In the genomic region with DNA sequence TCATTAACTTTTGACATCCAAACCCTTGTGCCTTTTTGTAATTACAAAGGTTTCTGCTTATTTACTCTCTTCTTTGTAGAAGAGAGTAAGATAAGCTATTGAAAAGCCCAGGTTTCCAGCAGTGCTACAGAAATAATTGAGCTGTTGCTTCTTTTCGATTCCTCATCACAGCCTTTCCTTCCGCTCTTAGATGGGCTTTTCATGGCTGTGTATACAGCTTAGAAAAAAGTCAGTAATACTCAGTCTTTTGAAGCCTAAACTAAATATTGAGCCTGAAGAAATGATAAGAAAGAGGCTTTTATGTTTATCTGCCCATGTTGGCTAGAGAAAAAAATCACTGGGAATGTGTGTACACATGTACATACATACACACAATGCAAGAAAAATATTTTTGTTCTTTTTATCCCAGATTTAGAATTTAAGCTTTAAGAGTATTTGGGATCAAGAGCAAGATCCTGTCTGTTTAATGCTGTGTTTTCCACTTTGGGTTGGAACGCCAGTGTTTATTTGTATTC, we compare ENCODE assay signal across 1 cellular context.
TF ChIP-seq lines count a peak whose summit lies in the region.

No MANE protein-coding gene starts in this region.

TF ChIP-seq in HepG2, 621 proteins besides CTCF, POLR2A, EP300 and RAD21 (continued from another document and continues in another):
- TF ChIP-seq, protein P1, sequence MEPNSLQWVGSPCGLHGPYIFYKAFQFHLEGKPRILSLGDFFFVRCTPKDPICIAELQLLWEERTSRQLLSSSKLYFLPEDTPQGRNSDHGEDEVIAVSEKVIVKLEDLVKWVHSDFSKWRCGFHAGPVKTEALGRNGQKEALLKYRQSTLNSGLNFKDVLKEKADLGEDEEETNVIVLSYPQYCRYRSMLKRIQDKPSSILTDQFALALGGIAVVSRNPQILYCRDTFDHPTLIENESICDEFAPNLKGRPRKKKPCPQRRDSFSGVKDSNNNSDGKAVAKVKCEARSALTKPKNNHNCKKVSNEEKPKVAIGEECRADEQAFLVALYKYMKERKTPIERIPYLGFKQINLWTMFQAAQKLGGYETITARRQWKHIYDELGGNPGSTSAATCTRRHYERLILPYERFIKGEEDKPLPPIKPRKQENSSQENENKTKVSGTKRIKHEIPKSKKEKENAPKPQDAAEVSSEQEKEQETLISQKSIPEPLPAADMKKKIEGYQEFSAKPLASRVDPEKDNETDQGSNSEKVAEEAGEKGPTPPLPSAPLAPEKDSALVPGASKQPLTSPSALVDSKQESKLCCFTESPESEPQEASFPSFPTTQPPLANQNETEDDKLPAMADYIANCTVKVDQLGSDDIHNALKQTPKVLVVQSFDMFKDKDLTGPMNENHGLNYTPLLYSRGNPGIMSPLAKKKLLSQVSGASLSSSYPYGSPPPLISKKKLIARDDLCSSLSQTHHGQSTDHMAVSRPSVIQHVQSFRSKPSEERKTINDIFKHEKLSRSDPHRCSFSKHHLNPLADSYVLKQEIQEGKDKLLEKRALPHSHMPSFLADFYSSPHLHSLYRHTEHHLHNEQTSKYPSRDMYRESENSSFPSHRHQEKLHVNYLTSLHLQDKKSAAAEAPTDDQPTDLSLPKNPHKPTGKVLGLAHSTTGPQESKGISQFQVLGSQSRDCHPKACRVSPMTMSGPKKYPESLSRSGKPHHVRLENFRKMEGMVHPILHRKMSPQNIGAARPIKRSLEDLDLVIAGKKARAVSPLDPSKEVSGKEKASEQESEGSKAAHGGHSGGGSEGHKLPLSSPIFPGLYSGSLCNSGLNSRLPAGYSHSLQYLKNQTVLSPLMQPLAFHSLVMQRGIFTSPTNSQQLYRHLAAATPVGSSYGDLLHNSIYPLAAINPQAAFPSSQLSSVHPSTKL (CRISPR knock-in tag; IDR thresholded peaks at IDR 0.05), result peak; percentile 96
- no peak for TF ChIP-seq PAF1 (CRISPR knock-in tag; IDR thresholded peaks at IDR 0.05)
- no peak for TF ChIP-seq NFYB (CRISPR knock-in tag; IDR thresholded peaks at IDR 0.05)
- no peak for TF ChIP-seq ZNF335 (CRISPR knock-in tag; IDR thresholded peaks at IDR 0.05)
- no peak for TF ChIP-seq ZNF550 (CRISPR knock-in tag; IDR thresholded peaks at IDR 0.05; ENCODE audit: borderline replicate concordance)
- TF ChIP-seq, protein P2, sequence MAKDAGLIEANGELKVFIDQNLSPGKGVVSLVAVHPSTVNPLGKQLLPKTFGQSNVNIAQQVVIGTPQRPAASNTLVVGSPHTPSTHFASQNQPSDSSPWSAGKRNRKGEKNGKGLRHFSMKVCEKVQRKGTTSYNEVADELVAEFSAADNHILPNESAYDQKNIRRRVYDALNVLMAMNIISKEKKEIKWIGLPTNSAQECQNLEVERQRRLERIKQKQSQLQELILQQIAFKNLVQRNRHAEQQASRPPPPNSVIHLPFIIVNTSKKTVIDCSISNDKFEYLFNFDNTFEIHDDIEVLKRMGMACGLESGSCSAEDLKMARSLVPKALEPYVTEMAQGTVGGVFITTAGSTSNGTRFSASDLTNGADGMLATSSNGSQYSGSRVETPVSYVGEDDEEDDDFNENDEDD (CRISPR knock-in tag; IDR thresholded peaks at IDR 0.05; ENCODE audit: borderline replicate concordance), result no peak
- no peak for TF ChIP-seq TOE1 (CRISPR knock-in tag; IDR thresholded peaks at IDR 0.05)
- TF ChIP-seq SSRP1 (CRISPR knock-in tag; IDR thresholded peaks at IDR 0.05), result no peak
- TF ChIP-seq, protein P3, sequence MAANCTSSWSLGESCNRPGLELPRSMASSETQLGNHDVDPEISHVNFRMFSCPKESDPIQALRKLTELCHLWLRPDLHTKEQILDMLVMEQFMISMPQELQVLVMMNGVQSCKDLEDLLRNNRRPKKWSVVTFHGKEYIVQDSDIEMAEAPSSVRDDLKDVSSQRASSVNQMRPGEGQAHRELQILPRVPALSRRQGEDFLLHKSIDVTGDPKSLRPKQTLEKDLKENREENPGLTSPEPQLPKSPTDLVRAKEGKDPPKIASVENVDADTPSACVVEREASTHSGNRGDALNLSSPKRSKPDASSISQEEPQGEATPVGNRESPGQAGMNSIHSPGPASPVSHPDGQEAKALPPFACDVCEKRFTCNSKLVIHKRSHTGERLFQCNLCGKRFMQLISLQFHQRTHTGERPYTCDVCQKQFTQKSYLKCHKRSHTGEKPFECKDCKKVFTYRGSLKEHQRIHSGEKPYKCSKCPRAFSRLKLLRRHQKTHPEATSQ (CRISPR knock-in tag; IDR thresholded peaks at IDR 0.05; ENCODE audit: borderline replicate concordance), result 0 out of 2 replicates have a peak, but pooled peaks have one; percentile 16
- TF ChIP-seq, protein P4, sequence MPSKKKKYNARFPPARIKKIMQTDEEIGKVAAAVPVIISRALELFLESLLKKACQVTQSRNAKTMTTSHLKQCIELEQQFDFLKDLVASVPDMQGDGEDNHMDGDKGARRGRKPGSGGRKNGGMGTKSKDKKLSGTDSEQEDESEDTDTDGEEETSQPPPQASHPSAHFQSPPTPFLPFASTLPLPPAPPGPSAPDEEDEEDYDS (CRISPR knock-in tag; IDR thresholded peaks at IDR 0.05), result 0 out of 2 replicates have a peak, but pooled peaks have one; percentile 34
- TF ChIP-seq, protein P5, sequence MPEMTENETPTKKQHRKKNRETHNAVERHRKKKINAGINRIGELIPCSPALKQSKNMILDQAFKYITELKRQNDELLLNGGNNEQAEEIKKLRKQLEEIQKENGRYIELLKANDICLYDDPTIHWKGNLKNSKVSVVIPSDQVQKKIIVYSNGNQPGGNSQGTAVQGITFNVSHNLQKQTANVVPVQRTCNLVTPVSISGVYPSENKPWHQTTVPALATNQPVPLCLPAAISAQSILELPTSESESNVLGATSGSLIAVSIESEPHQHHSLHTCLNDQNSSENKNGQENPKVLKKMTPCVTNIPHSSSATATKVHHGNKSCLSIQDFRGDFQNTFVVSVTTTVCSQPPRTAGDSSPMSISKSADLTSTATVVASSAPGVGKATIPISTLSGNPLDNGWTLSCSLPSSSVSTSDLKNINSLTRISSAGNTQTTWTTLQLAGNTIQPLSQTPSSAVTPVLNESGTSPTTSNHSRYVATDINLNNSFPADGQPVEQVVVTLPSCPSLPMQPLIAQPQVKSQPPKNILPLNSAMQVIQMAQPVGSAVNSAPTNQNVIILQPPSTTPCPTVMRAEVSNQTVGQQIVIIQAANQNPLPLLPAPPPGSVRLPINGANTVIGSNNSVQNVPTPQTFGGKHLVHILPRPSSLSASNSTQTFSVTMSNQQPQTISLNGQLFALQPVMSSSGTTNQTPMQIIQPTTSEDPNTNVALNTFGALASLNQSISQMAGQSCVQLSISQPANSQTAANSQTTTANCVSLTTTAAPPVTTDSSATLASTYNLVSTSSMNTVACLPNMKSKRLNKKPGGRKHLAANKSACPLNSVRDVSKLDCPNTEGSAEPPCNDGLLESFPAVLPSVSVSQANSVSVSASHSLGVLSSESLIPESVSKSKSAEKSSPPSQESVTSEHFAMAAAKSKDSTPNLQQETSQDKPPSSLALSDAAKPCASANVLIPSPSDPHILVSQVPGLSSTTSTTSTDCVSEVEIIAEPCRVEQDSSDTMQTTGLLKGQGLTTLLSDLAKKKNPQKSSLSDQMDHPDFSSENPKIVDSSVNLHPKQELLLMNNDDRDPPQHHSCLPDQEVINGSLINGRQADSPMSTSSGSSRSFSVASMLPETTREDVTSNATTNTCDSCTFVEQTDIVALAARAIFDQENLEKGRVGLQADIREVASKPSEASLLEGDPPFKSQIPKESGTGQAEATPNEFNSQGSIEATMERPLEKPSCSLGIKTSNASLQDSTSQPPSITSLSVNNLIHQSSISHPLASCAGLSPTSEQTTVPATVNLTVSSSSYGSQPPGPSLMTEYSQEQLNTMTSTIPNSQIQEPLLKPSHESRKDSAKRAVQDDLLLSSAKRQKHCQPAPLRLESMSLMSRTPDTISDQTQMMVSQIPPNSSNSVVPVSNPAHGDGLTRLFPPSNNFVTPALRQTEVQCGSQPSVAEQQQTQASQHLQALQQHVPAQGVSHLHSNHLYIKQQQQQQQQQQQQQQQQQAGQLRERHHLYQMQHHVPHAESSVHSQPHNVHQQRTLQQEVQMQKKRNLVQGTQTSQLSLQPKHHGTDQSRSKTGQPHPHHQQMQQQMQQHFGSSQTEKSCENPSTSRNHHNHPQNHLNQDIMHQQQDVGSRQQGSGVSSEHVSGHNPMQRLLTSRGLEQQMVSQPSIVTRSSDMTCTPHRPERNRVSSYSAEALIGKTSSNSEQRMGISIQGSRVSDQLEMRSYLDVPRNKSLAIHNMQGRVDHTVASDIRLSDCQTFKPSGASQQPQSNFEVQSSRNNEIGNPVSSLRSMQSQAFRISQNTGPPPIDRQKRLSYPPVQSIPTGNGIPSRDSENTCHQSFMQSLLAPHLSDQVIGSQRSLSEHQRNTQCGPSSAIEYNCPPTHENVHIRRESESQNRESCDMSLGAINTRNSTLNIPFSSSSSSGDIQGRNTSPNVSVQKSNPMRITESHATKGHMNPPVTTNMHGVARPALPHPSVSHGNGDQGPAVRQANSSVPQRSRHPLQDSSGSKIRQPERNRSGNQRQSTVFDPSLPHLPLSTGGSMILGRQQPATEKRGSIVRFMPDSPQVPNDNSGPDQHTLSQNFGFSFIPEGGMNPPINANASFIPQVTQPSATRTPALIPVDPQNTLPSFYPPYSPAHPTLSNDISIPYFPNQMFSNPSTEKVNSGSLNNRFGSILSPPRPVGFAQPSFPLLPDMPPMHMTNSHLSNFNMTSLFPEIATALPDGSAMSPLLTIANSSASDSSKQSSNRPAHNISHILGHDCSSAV (CRISPR knock-in tag; IDR thresholded peaks at IDR 0.05; ENCODE audit: borderline replicate concordance), result no peak
- peak; percentile 93 for TF ChIP-seq RXRB (CRISPR knock-in tag; IDR thresholded peaks at IDR 0.05; ENCODE audit: borderline replicate concordance)
- TF ChIP-seq SPEN (CRISPR knock-in tag; IDR thresholded peaks at IDR 0.05; ENCODE audit: low read depth), result no peak
- TF ChIP-seq MYC (CRISPR knock-in tag; IDR thresholded peaks at IDR 0.05; ENCODE audit: borderline replicate concordance), result no peak
- TF ChIP-seq REXO4 (CRISPR knock-in tag; IDR thresholded peaks at IDR 0.05; ENCODE audit: borderline replicate concordance), result no peak
- no peak for TF ChIP-seq KDM1A (CRISPR knock-in tag; IDR thresholded peaks at IDR 0.05)
- no peak for TF ChIP-seq NFRKB (IDR thresholded peaks at IDR 0.05)
- TF ChIP-seq, protein P6, sequence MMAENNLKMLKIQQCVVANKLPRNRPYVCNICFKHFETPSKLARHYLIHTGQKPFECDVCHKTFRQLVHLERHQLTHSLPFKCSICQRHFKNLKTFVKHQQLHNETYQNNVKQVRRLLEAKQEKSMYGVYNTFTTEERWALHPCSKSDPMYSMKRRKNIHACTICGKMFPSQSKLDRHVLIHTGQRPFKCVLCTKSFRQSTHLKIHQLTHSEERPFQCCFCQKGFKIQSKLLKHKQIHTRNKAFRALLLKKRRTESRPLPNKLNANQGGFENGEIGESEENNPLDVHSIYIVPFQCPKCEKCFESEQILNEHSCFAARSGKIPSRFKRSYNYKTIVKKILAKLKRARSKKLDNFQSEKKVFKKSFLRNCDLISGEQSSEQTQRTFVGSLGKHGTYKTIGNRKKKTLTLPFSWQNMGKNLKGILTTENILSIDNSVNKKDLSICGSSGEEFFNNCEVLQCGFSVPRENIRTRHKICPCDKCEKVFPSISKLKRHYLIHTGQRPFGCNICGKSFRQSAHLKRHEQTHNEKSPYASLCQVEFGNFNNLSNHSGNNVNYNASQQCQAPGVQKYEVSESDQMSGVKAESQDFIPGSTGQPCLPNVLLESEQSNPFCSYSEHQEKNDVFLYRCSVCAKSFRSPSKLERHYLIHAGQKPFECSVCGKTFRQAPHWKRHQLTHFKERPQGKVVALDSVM (CRISPR knock-in tag; IDR thresholded peaks at IDR 0.05), result no peak
- TF ChIP-seq NAIF1 (CRISPR knock-in tag; IDR thresholded peaks at IDR 0.05; ENCODE audit: borderline replicate concordance), result no peak
- TF ChIP-seq ZNF329 (CRISPR knock-in tag; IDR thresholded peaks at IDR 0.05; ENCODE audit: low read depth), result no peak
- TF ChIP-seq ZFY (CRISPR knock-in tag; IDR thresholded peaks at IDR 0.05), result no peak; the same call in 1 of the 2 replicates
- TF ChIP-seq HNRNPL (IDR thresholded peaks at IDR 0.05; ENCODE audit: low read depth, low read length), result no peak
- TF ChIP-seq, protein P7, sequence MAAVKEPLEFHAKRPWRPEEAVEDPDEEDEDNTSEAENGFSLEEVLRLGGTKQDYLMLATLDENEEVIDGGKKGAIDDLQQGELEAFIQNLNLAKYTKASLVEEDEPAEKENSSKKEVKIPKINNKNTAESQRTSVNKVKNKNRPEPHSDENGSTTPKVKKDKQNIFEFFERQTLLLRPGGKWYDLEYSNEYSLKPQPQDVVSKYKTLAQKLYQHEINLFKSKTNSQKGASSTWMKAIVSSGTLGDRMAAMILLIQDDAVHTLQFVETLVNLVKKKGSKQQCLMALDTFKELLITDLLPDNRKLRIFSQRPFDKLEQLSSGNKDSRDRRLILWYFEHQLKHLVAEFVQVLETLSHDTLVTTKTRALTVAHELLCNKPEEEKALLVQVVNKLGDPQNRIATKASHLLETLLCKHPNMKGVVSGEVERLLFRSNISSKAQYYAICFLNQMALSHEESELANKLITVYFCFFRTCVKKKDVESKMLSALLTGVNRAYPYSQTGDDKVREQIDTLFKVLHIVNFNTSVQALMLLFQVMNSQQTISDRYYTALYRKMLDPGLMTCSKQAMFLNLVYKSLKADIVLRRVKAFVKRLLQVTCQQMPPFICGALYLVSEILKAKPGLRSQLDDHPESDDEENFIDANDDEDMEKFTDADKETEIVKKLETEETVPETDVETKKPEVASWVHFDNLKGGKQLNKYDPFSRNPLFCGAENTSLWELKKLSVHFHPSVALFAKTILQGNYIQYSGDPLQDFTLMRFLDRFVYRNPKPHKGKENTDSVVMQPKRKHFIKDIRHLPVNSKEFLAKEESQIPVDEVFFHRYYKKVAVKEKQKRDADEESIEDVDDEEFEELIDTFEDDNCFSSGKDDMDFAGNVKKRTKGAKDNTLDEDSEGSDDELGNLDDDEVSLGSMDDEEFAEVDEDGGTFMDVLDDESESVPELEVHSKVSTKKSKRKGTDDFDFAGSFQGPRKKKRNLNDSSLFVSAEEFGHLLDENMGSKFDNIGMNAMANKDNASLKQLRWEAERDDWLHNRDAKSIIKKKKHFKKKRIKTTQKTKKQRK (IDR thresholded peaks at IDR 0.05; ENCODE audit: low read length), result no peak
- TF ChIP-seq ZBTB7A (CRISPR knock-in tag; IDR thresholded peaks at IDR 0.05), result no peak
- TF ChIP-seq, protein P8, sequence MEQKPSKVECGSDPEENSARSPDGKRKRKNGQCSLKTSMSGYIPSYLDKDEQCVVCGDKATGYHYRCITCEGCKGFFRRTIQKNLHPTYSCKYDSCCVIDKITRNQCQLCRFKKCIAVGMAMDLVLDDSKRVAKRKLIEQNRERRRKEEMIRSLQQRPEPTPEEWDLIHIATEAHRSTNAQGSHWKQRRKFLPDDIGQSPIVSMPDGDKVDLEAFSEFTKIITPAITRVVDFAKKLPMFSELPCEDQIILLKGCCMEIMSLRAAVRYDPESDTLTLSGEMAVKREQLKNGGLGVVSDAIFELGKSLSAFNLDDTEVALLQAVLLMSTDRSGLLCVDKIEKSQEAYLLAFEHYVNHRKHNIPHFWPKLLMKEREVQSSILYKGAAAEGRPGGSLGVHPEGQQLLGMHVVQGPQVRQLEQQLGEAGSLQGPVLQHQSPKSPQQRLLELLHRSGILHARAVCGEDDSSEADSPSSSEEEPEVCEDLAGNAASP (CRISPR knock-in tag; IDR thresholded peaks at IDR 0.05; ENCODE audit: borderline replicate concordance), result peak; percentile 69; the same call in 1 of the 2 replicates
